ENCODE assay signal across 8 cellular contexts in the genomic region with DNA sequence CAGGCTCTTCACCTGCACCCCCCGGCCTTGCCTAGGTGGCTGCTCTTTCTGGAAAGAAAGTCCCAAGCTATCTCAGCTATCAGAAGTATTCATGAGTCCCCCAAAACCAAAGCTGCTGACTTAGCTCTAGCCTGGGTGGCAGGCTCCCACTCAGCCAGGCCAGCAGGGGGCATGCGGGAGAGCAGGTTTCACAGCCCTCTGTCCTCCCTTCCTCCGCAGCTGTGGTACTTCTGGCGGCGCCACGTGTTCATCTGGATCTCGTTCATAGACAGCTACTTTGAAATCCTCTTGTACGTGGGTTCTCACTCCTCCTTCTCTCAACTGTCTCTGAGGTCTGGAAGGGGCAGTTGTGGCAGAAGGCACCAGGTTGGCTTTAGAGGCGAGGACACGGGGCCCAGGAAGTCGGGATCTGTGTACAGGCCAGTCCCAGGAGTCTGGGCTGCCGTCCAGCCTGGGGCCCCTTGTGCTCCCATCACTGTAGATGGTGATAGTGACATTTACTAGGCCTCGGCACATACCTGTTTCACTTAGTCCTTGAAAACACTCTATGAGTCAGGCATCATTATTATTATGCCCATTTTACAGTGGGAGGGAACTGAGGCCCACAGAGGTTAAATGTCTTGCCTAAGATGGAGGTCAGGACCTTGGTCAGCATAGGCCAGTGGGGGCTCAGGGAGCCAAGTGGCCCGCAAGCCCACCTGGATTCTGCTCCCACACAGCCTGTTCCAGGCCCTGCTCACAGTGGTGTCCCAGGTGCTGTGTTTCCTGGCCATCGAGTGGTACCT. TPM values are rescaled to one million over a fixed set of nuclear protein-coding genes. Genes with fewer than 3 reads are reported as not detected.
DNase-seq lines count a peak whose midpoint lies in the region; ATAC-seq and TF ChIP-seq lines count a peak whose summit lies in the region.

No MANE protein-coding gene starts in this region.

- 63 to 69% methylated on average over 9 to 14 of the region's 15 CpGs for WGBS in esophagus squamous epithelium, 2 donors

- peak; percentile 51 for TF ChIP-seq CTCF in CD8-positive, alpha-beta T cell (IDR thresholded peaks at IDR 0.05)
- TF ChIP-seq CTCF in activated B cell treated with CpG ODN at 0.5 μM for 24 hours (IDR thresholded peaks at IDR 0.05): no peak
- peak in 5 of 6 experiments; percentile 20 to 58 (median 33) for TF ChIP-seq CTCF in esophagus squamous epithelium (IDR thresholded peaks at IDR 0.05)

- intact Hi-C loops in CD8-positive, alpha-beta T cell (cut with DNase I, micrococcal nuclease): loop anchor here in 1 of 2 experiments (1.0 kb wide), 1 partner anchor 93 kb away; no protein-coding TSS in a partner anchor
- intact Hi-C loops in activated B cell treated with CpG ODN at 0.5 μM for 24 hours (cut with micrococcal nuclease): loop anchor here (1.0 kb wide), 1 partner anchor 10 kb away; no protein-coding TSS in a partner anchor
- intact Hi-C loops in esophagus squamous epithelium (cut with DNase I): no loop called here

- POLR2A ChIA-PET in CD8-positive, alpha-beta T cell (lab: Charles Lee): interaction anchor here (1.3 to 1.9 kb wide), 2 partner anchors 10 to 13 kb away, joined by 3 to 9 read pairs; a partner anchor contains a TSS
- POLR2A ChIA-PET in activated B cell treated with CpG ODN at 0.5 μM for 24 hours (lab: Charles Lee): interaction anchor here (3.0 to 4.6 kb wide), 2 partner anchors 11 to 12 kb away, joined by 20 to 25 read pairs; a partner anchor contains a TSS

- peaks cover 2% of the 10 kb centered on the region for H3K4me1 Mint-ChIP-seq in CD8-positive, alpha-beta T cell (ENCODE audit: low read depth)
- no peaks in the 10 kb centered on the region for H3K4me1 Mint-ChIP-seq in activated B cell treated with CpG ODN at 0.5 μM for 24 hours

- no peak for TF ChIP-seq POLR2A in esophagus squamous epithelium (IDR thresholded peaks at IDR 0.05)

- H3K27me3 Mint-ChIP-seq in CD8-positive, alpha-beta T cell (ENCODE audit: low read depth): no peaks in the 10 kb centered on the region
- no peaks in the 10 kb centered on the region for H3K27me3 Mint-ChIP-seq in activated B cell treated with CpG ODN at 0.5 μM for 24 hours

- peak; percentile 91 for ATAC-seq in CD8-positive, alpha-beta T cell
- ATAC-seq in activated B cell treated with CpG ODN at 0.5 μM for 24 hours (ENCODE audit: low read depth) (peak; percentile 89), HG03045 (IDR thresholded peaks at IDR 0.05; ENCODE audit: unreplicated experiment) (no peak)

- peaks cover 66% of the 10 kb centered on the region for H3K36me3 Mint-ChIP-seq in CD8-positive, alpha-beta T cell
- H3K36me3 Mint-ChIP-seq in activated B cell treated with CpG ODN at 0.5 μM for 24 hours (ENCODE audit: low read depth): peaks cover 52% of the 10 kb centered on the region

- DNase-seq in CD8-positive, alpha-beta T cell: peak in 4 of 7 experiments; percentile 18 to 59 (median 51)
- DNase-seq in HUDEP-2 (lab: John Stamatoyannopoulos, UW; ENCODE audit: unreplicated experiment in 76 of 76): peak in 62 of 76 experiments; percentile 18 to 78 (median 60)
- no peak for DNase-seq in activated B cell treated with CpG ODN at 0.5 μM for 24 hours
- DNase-seq in esophagus squamous epithelium (lab: John Stamatoyannopoulos, UW): no peak
- peak in 34 of 56 donors; percentile 11 to 70 (median 30) for DNase-seq in nucleus accumbens (lab: John Stamatoyannopoulos, UW)
- no peak for DNase-seq in NK-92 treated with Interleukin-12 subunit alpha and Interleukin-12 subunit beta, amount 100 ng/mL, for 24 hours (lab: John Stamatoyannopoulos, UW)
- DNase-seq in A172 (ENCODE audit: low spot score): no peak

- no peak overlapping the region for H3K27ac Mint-ChIP-seq in CD8-positive, alpha-beta T cell
- peak overlapping the region; percentile 30 for H3K27ac Mint-ChIP-seq in activated B cell treated with CpG ODN at 0.5 μM for 24 hours

- no peaks in the 10 kb centered on the region for H3K9me3 ChIP-seq in CD8-positive, alpha-beta T cell (ENCODE audit: low read length)
- no peaks in the 10 kb centered on the region for H3K9me3 ChIP-seq in esophagus squamous epithelium

- peaks cover 42% of the 10 kb centered on the region for H3K36me3 ChIP-seq in CD8-positive, alpha-beta T cell (ENCODE audit: insufficient read depth, low read length)
- H3K36me3 ChIP-seq in esophagus squamous epithelium: peaks cover 0 to 37% (median 5%) of the 10 kb centered on the region in 3 donors

- CTCF ChIA-PET in CD8-positive, alpha-beta T cell (lab: Charles Lee): interaction anchor here (0.8 to 2.3 kb wide), 12 partner anchors 9 to 162 kb away, joined by 3 to 8 read pairs (median 4); a partner anchor contains a TSS
- CTCF ChIA-PET in activated B cell treated with CpG ODN at 0.5 μM for 24 hours (lab: Charles Lee): interaction anchor here (1.0 to 3.1 kb wide), 7 partner anchors 9 to 94 kb away, joined by 3 to 17 read pairs (median 7); a partner anchor contains a TSS

- H3K4me3 Mint-ChIP-seq in CD8-positive, alpha-beta T cell: no peak overlapping the region
- H3K4me3 Mint-ChIP-seq in activated B cell treated with CpG ODN at 0.5 μM for 24 hours: no peak overlapping the region

- no peak overlapping the region for H3K4me3 ChIP-seq in CD8-positive, alpha-beta T cell (ENCODE audit: low read depth, low read length)
- no peak overlapping the region for H3K4me3 ChIP-seq in esophagus squamous epithelium

- H3K4me1 ChIP-seq in CD8-positive, alpha-beta T cell (ENCODE audit: insufficient read depth, low read length): no peaks in the 10 kb centered on the region
- H3K4me1 ChIP-seq in esophagus squamous epithelium: peaks cover 0 to 8% (median 0%) of the 10 kb centered on the region in 3 donors

- no peaks in the 10 kb centered on the region for H3K27me3 ChIP-seq in CD8-positive, alpha-beta T cell (ENCODE audit: insufficient read depth, low read length)
- no peaks in the 10 kb centered on the region for H3K27me3 ChIP-seq in esophagus squamous epithelium

- no peak overlapping the region for H3K27ac ChIP-seq in CD8-positive, alpha-beta T cell (ENCODE audit: low read depth, low read length)
- no peak overlapping the region for H3K27ac ChIP-seq in esophagus squamous epithelium

- no peaks in the 10 kb centered on the region for H3K9me3 Mint-ChIP-seq in CD8-positive, alpha-beta T cell
- H3K9me3 Mint-ChIP-seq in activated B cell treated with CpG ODN at 0.5 μM for 24 hours: no peaks in the 10 kb centered on the region

RNA-seq across cellular contexts. Expression of a gene that starts 12.9 kb away (rescaled TPM):
- 10 to 100 TPM; 37.1 to 37.4 TPM for total RNA-seq in CD8-positive, alpha-beta T cell
- total RNA-seq in activated B cell treated with CpG ODN at 0.5 μM for 24 hours (58.3 and 65.8 TPM in 2 replicates), esophagus squamous epithelium (1 to 10 TPM; 1.7 to 8.4 (median 2.5) TPM)
- 0.38 TPM in 1 of 2 replicates, not detected in the other for total RNA-seq in A172 (2014; rRNA removed; shearing (Covaris generic))

RNA-seq across cellular contexts. Expression of a gene that starts 47.4 kb away (rescaled TPM):
- 100 to 1,000 TPM; 829 to 863 TPM for total RNA-seq in CD8-positive, alpha-beta T cell
- total RNA-seq in activated B cell treated with CpG ODN at 0.5 μM for 24 hours: 1,031 and 1,128 TPM in 2 replicates
- total RNA-seq in esophagus squamous epithelium: 100 to 1,000 TPM; 360 to 590 (median 461) TPM
- total RNA-seq in A172 (2014; rRNA removed; shearing (Covaris generic)): 1,859 and 2,439 TPM in 2 replicates

Comparison
In these comparisons a context has a peak if more than half of its experiments do, and no peak if none do; other contexts are left out.
1. DNase-seq: peak in CD8-positive, alpha-beta T cell (4 of 7), HUDEP-2 (62 of 76) and nucleus accumbens (34 of 56); none in activated B cell treated with CpG ODN at 0.5 μM for 24 hours (single experiment), esophagus squamous epithelium (single experiment), NK-92 treated with Interleukin-12 subunit alpha and Interleukin-12 subunit beta, amount 100 ng/mL, for 24 hours (single experiment) and A172 (single experiment).